8 cellular contexts compared by ENCODE assay signal in the genomic region with DNA sequence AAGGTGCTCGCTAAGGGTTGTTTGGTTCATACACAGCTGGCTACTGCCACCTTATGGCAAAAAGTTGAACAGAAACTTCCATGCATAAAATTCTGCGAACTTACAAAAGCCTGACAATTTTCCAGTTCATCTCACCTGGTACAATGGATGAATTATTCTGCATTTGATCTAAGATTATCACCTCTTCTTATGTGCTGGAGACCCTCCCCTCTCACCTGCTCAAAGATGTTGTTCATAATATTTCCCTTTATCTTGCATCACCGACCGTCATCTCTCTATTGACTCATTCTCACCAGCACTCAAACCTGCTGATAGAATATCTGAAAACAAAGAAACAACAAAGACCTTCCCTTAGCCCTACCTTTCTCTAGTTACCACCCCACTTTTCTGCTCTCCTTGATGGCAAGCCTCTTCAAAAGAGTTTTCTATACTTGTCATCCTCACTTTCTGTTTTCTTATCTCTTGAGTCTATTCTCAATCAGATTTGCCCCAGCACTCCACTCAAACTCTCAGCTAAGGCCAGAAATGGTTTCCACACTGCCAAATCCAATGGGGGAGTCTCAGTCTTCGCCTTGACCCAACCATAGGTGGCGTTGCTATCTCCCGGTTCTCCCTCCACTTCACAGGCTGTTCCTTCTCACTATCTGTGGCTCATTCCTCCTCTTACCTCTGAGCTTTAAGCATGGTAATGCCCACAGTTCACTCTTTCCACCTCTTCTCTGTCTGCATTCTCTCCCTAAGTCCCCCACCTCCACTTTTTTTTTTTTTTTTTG. TPM values are rescaled to one million over a fixed set of nuclear protein-coding genes. Genes with fewer than 3 reads are reported as not detected.
DNase-seq lines count a peak whose midpoint lies in the region; ATAC-seq, FAIRE-seq and TF ChIP-seq lines count a peak whose summit lies in the region.

No MANE protein-coding gene starts in this region.

- H3K9ac ChIP-seq in H1 (replicated peaks in 1 of 4; ENCODE audit: extremely low read depth in 1 of 4, low read depth in 3 of 4, low read length in 3 of 4) (no peak overlapping the region), mesendoderm (ENCODE audit: low read length) (no peak overlapping the region)

- H3K36me3 Mint-ChIP-seq in activated naive CD8-positive, alpha-beta T cell: peaks cover 3% of the 10 kb centered on the region
- H3K36me3 Mint-ChIP-seq in activated naive CD8-positive, alpha-beta T cell treated with anti-CD3 and anti-CD28 coated beads for 36 hours: peaks cover 4% of the 10 kb centered on the region

- H4K20me1 ChIP-seq in H1 (replicated peaks in 1 of 2; ENCODE audit: control insufficient read depth in 1 of 2, insufficient read depth in 2 of 2, low read length in 2 of 2): peaks cover 0 to 2% of the 10 kb centered on the region in 2 experiments

- H3K27ac Mint-ChIP-seq in activated naive CD8-positive, alpha-beta T cell: peak overlapping the region; percentile 43
- H3K27ac Mint-ChIP-seq in activated naive CD8-positive, alpha-beta T cell treated with anti-CD3 and anti-CD28 coated beads for 36 hours: no peak overlapping the region

- H3K4me3 ChIP-seq in H1 (ENCODE audit: extremely low read depth in 1 of 4, insufficient read depth in 2 of 4, low read depth in 3 of 4, low read length in 4 of 4): no peak overlapping the region
- no peak overlapping the region for H3K4me3 ChIP-seq in mesendoderm (ENCODE audit: low read length)
- H3K4me3 ChIP-seq in aorta (ENCODE audit: low read length in 2 of 2): no peak overlapping the region

- H2BK120ac ChIP-seq in H1 (replicated peaks; ENCODE audit: low read depth, low read length) (no peak overlapping the region), mesendoderm (ENCODE audit: low read depth, low read length) (no peak overlapping the region)

- intact Hi-C loops in aorta (cut with DNase I): loop anchor here (2.0 to 10.0 kb wide), 4 partner anchors 201 to 941 kb away; no protein-coding TSS in a partner anchor

- H3K36me3 ChIP-seq in H1 (ENCODE audit: control insufficient read depth in 2 of 4, insufficient read depth in 4 of 4, low read length in 3 of 4): peaks cover 0 to 14% (median 9%) of the 10 kb centered on the region in 4 experiments; a peak in 5 of 8 replicates
- H3K36me3 ChIP-seq in mesendoderm (ENCODE audit: control insufficient read depth, insufficient read depth, low read length): no peaks in the 10 kb centered on the region
- peaks cover 0 to 5% of the 10 kb centered on the region in 2 donors for H3K36me3 ChIP-seq in aorta (ENCODE audit: control insufficient read depth in 1 of 2, insufficient read depth in 2 of 2, low read length in 1 of 2)

- H2AFZ ChIP-seq in H1 (ENCODE audit: low read length): no peak overlapping the region

- H3K27me3 ChIP-seq in H1 (replicated peaks in 1 of 4; ENCODE audit: control insufficient read depth in 3 of 4, extremely low read depth in 1 of 4, insufficient read depth in 3 of 4, low read length in 3 of 4) (no peaks in the 10 kb centered on the region), mesendoderm (ENCODE audit: insufficient read depth, low read length, poor library complexity) (no peaks in the 10 kb centered on the region), aorta (ENCODE audit: control insufficient read depth in 1 of 2, insufficient read depth in 2 of 2, low read length in 1 of 2) (no peaks in the 10 kb centered on the region)

- WGBS in H1 (ENCODE audit: extremely low coverage in 1 of 2, insufficient coverage in 1 of 2, insufficient read length in 1 of 2, insufficient replicate concordance in 2 of 2, low coverage in 1 of 2, low lambda C conversion rate in 2 of 2, missing lambda C conversion rate in 1 of 2), 2 experiments: 50% methylated on average over 7 of the region's 7 CpGs; no CpG with 5 or more reads in 1 of the 2 experiments
- no CpG with 5 or more reads among the region's 7 CpGs for WGBS in mesendoderm (ENCODE audit: extremely low coverage, insufficient coverage, low lambda C conversion rate)
- WGBS in aorta, 2 donors: 18 to 24% methylated on average over 7 of the region's 7 CpGs

- no peaks in the 10 kb centered on the region for H3K27me3 Mint-ChIP-seq in activated naive CD8-positive, alpha-beta T cell
- no peaks in the 10 kb centered on the region for H3K27me3 Mint-ChIP-seq in activated naive CD8-positive, alpha-beta T cell treated with anti-CD3 and anti-CD28 coated beads for 36 hours

- H3K4me2 ChIP-seq in H1 (ENCODE audit: insufficient read depth in 1 of 2, low read depth in 2 of 2, low read length in 2 of 2): no peak overlapping the region
- H3K4me2 ChIP-seq in mesendoderm (ENCODE audit: low read length): no peak overlapping the region

- no peaks in the 10 kb centered on the region for H3K23me2 ChIP-seq in H1 (ENCODE audit: low read depth, low read length)

- no peak for DNase-seq in activated naive CD8-positive, alpha-beta T cell treated with anti-CD3 and anti-CD28 coated beads for 36 hours
- peak; percentile 6 to 41 for DNase-seq in SW 1271 (lab: John Stamatoyannopoulos, UW)
- DNase-seq in H1 (ENCODE audit: low read depth in 1 of 2, low spot score in 2 of 2): peak in 1 of 2 experiments; percentile 58
- peak; percentile 71 for DNase-seq in mesendoderm
- DNase-seq in aorta: no peak

- H3K79me2 ChIP-seq in H1 (ENCODE audit: control insufficient read depth in 1 of 2, insufficient read depth in 2 of 2, low read length in 2 of 2) (no peaks in the 10 kb centered on the region), mesendoderm (ENCODE audit: control insufficient read depth, insufficient read depth, low read length) (no peaks in the 10 kb centered on the region)

- TF ChIP-seq POLR2A in H1 (IDR thresholded peaks at IDR 0.05; ENCODE audit: control extremely low read depth in 1 of 2, low read depth in 2 of 2, low read length in 2 of 2): no peak

- H3K56ac ChIP-seq in H1 (replicated peaks; ENCODE audit: insufficient read length, low read depth, low read length) (no peak overlapping the region), mesendoderm (ENCODE audit: low read length) (no peak overlapping the region)

- CTCF ChIA-PET in H1 (lab: Charles Lee; ENCODE audit: partially characterized antibody): interaction anchor here (0.5 to 5.5 kb wide), 52 partner anchors 8 to 939 kb away, joined by 3 to 24 read pairs (median 4); partner anchors contain the start of gene BMP6

- peak; percentile 68 for ATAC-seq in aorta (ENCODE audit: low FRiP score)
- no peak for ATAC-seq in GM19324 (IDR thresholded peaks at IDR 0.05; ENCODE audit: low FRiP score, unreplicated experiment)

- H2BK5ac ChIP-seq in H1 (ENCODE audit: low read depth, low read length) (no peak overlapping the region), mesendoderm (ENCODE audit: low read length) (no peak overlapping the region)

- H3K18ac ChIP-seq in H1 (ENCODE audit: extremely low read depth, low read length) (no peak overlapping the region), mesendoderm (ENCODE audit: low read length) (no peak overlapping the region)

- H4K5ac ChIP-seq in H1 (ENCODE audit: insufficient read length, low read depth, low read length): no peak overlapping the region
- no peak overlapping the region for H4K5ac ChIP-seq in mesendoderm (ENCODE audit: low read length)

- H3K4ac ChIP-seq in H1 (replicated peaks; ENCODE audit: insufficient read length, low read depth, low read length) (no peak overlapping the region), mesendoderm (ENCODE audit: low read depth, low read length) (no peak overlapping the region)

- no peaks in the 10 kb centered on the region for H3K9me3 ChIP-seq in H1 (ENCODE audit: insufficient read depth in 2 of 2, low read depth in 1 of 2, low read length in 1 of 2)
- H3K9me3 ChIP-seq in aorta (ENCODE audit: control insufficient read depth, low read length): no peaks in the 10 kb centered on the region

- H2BK15ac ChIP-seq in H1 (ENCODE audit: low read length) (no peak overlapping the region), mesendoderm (replicated peaks; ENCODE audit: low read depth) (no peak overlapping the region)

- no peaks in the 10 kb centered on the region for H3K9me3 Mint-ChIP-seq in activated naive CD8-positive, alpha-beta T cell (ENCODE audit: low read depth)
- no peaks in the 10 kb centered on the region for H3K9me3 Mint-ChIP-seq in activated naive CD8-positive, alpha-beta T cell treated with anti-CD3 and anti-CD28 coated beads for 36 hours

- H3K4me1 Mint-ChIP-seq in activated naive CD8-positive, alpha-beta T cell (ENCODE audit: low read depth): peaks cover 15% of the 10 kb centered on the region
- H3K4me1 Mint-ChIP-seq in activated naive CD8-positive, alpha-beta T cell treated with anti-CD3 and anti-CD28 coated beads for 36 hours: peaks cover 18% of the 10 kb centered on the region

- no peak for TF ChIP-seq EP300 in H1 (IDR thresholded peaks at IDR 0.05; ENCODE audit: borderline replicate concordance in 1 of 2, low read depth in 2 of 2, low read length in 2 of 2)

- H2AK5ac ChIP-seq in H1 (ENCODE audit: low read depth, low read length) (no peak overlapping the region), mesendoderm (ENCODE audit: low read length) (no peak overlapping the region)

- H3K27ac ChIP-seq in H1 (ENCODE audit: low read depth, low read length): no peak overlapping the region
- no peak overlapping the region for H3K27ac ChIP-seq in mesendoderm (ENCODE audit: low read depth, low read length)
- H3K27ac ChIP-seq in aorta (ENCODE audit: low read depth in 1 of 2, low read length in 2 of 2): no peak overlapping the region

- no peak overlapping the region for H2BK20ac ChIP-seq in H1 (ENCODE audit: low read length)

- H4K8ac ChIP-seq in H1 (ENCODE audit: extremely low read depth, insufficient read depth, low read length): no peak overlapping the region
- H4K8ac ChIP-seq in mesendoderm (ENCODE audit: low read depth, low read length): no peak overlapping the region

- POLR2A ChIA-PET in H1 (lab: Charles Lee; ENCODE audit: partially characterized antibody): interaction anchor here (0.6 to 1.0 kb wide), 4 partner anchors 26 to 463 kb away, joined by 3 to 4 read pairs (median 4); partner anchors contain the start of gene SNRNP48

- H3K14ac ChIP-seq in H1 (ENCODE audit: insufficient read length): no peak overlapping the region

- H3K4me1 ChIP-seq in H1 (replicated peaks in 1 of 4; ENCODE audit: control insufficient read depth in 3 of 4, insufficient read depth in 4 of 4, low read length in 3 of 4) (no peaks in the 10 kb centered on the region), mesendoderm (ENCODE audit: control insufficient read depth, low read depth, low read length) (no peaks in the 10 kb centered on the region), aorta (ENCODE audit: control insufficient read depth in 1 of 2, insufficient read depth in 2 of 2, low read length in 2 of 2) (no peaks in the 10 kb centered on the region)

- H4K91ac ChIP-seq in H1 (replicated peaks; ENCODE audit: insufficient read length, low read length): no peak overlapping the region

- no peak overlapping the region for H3K23ac ChIP-seq in H1 (ENCODE audit: insufficient read length)
- H3K23ac ChIP-seq in mesendoderm (ENCODE audit: low read length): no peak overlapping the region

- TF ChIP-seq CTCF in LNCAP (IDR thresholded peaks at IDR 0.05) (peak; percentile 70), H1 (IDR thresholded peaks at IDR 0.05; ENCODE audit: control extremely low read depth in 1 of 3, insufficient read depth in 1 of 3, low read depth in 1 of 3, low read length in 3 of 3) (peak; percentile 58 to 73 (median 72))

- peak overlapping the region; percentile 2 for H3K4me3 Mint-ChIP-seq in activated naive CD8-positive, alpha-beta T cell
- H3K4me3 Mint-ChIP-seq in activated naive CD8-positive, alpha-beta T cell treated with anti-CD3 and anti-CD28 coated beads for 36 hours: no peak overlapping the region

- no peak overlapping the region for H2BK12ac ChIP-seq in H1 (ENCODE audit: low read depth, low read length)

- peak; percentile 7 for FAIRE-seq in H1 (lab: Jason Lieb, UNC)

- TF ChIP-seq RAD21 in H1 (IDR thresholded peaks at IDR 0.05 in 1 of 2, conservative IDR thresholded peaks at IDR 0.05 in 1 of 2; ENCODE audit: low read depth in 2 of 2, low read length in 2 of 2): peak; percentile 85 to 88

- no peaks in the 10 kb centered on the region for H3K79me1 ChIP-seq in H1 (ENCODE audit: low read depth, low read length)
- no peaks in the 10 kb centered on the region for H3K79me1 ChIP-seq in mesendoderm (ENCODE audit: low read length)

RNA-seq across cellular contexts. Expression of gene SNRNP48, which starts 25.8 kb away (rescaled TPM):
- 10 to 100 TPM; 15.8 to 16.1 TPM for total RNA-seq in activated naive CD8-positive, alpha-beta T cell treated with anti-CD3 and anti-CD28 coated beads for 36 hours
- 20.5 and 21.0 TPM in 2 replicates for total RNA-seq in H1 (2021; fragmentation: NEBNext Ultra II Directional; extraction: Animal tissue kit (Norgen Biotek cat#: 25700))
- polyA plus RNA-seq in H1 (2011; rRNA removed) (4.3 and 7.7 TPM in 2 replicates), aorta (1 to 10 TPM; 7.0 to 8.7 TPM)
- polyA plus RNA-seq in H1 (2011; cell fraction: cytosol; rRNA removed): 8.7 TPM
- 4.2 TPM for polyA plus RNA-seq in H1 (2011; cell fraction: nucleus; rRNA removed)
- polyA plus RNA-seq in H1 (2012, experiment 1 of 2): 6.1 to 12.4 TPM (median 8.0 TPM) in 4 replicates
- 1.2 TPM for polyA plus RNA-seq in H1 (2012, experiment 2 of 2)
- 14.7 TPM for polyA plus RNA-seq in H1 (2013, experiment 1 of 2)
- 14.0 TPM for polyA plus RNA-seq in H1 (2013, experiment 2 of 2)
- 5.6 and 5.7 TPM in 2 replicates for polyA minus RNA-seq in H1 (2011; rRNA and poly(A)+ RNA removed)
- polyA minus RNA-seq in H1 (2011; cell fraction: cytosol; rRNA and poly(A)+ RNA removed): 6.0 TPM
- 9.0 TPM for polyA minus RNA-seq in H1 (2011; cell fraction: nucleus; rRNA and poly(A)+ RNA removed)
- 14.1 TPM for polyA plus RNA-seq in mesendoderm (2013, experiment 1 of 2)
- 13.7 TPM for polyA plus RNA-seq in mesendoderm (2013, experiment 2 of 2)
- 10 to 100 TPM in 1 of 2 donors, 1 to 10 TPM in 1; 8.0 to 15.2 TPM for total RNA-seq in aorta

Comparison
In these comparisons a context has a peak if more than half of its experiments do, and no peak if none do; other contexts are left out.
1. DNase-seq: peak in SW 1271 (2 of 2) and mesendoderm (single experiment); none in activated naive CD8-positive, alpha-beta T cell treated with anti-CD3 and anti-CD28 coated beads for 36 hours (single experiment) and aorta (0 of 2).